19 cellular contexts compared by ENCODE assay signal in genomic region chr7:27519801-27520200, GRCh38.
"Had no signal": no experiment of that assay in that cellular context is flagged by ENCODE, and none has a peak within 500 bp of the region (broad histone marks: within the 10 kb centered on the region; RNA-seq: fewer than 3 reads in every experiment).

No MANE protein-coding gene starts in this region.

- H3K36me3 ChIP-seq: ovary had no signal

- H3K27me3 Mint-ChIP-seq: effector memory CD8-positive, alpha-beta T cell; naive thymus-derived CD4-positive, alpha-beta T cell had no signal

- H3K9me3 Mint-ChIP-seq: dendritic cell treated with granulocyte-macrophage colony-stimulating factor and Interleukin-4, amounts not matched to agents 40 ng/mL and 50 ng/mL, for 4 days; effector memory CD8-positive, alpha-beta T cell had no signal

- H3K27ac ChIP-seq: epithelial cell of prostate, esophagus muscularis mucosa, gastrocnemius medialis, ovary, stomach, thoracic aorta had no signal

- H3K9me3 ChIP-seq: esophagus muscularis mucosa, gastrocnemius medialis, ovary, stomach, thoracic aorta had no signal

- H3K4me1 ChIP-seq: gastrocnemius medialis, stomach had no signal

- H3K4me3 ChIP-seq: esophagus muscularis mucosa, gastrocnemius medialis, ovary, stomach, thoracic aorta had no signal

- H3K27me3 ChIP-seq: esophagus muscularis mucosa, gastrocnemius medialis, ovary, stomach had no signal

- H3K4me3 Mint-ChIP-seq: dendritic cell treated with granulocyte-macrophage colony-stimulating factor and Interleukin-4, amounts not matched to agents 40 ng/mL and 50 ng/mL, for 4 days; effector memory CD8-positive, alpha-beta T cell; naive thymus-derived CD4-positive, alpha-beta T cell; neural crest cell had no signal

- DNase-seq: effector memory CD8-positive, alpha-beta T cell; gastrocnemius medialis; left colon; mammary epithelial cell; naive thymus-derived CD4-positive, alpha-beta T cell; nucleus accumbens; ovary; right cardiac atrium; small intestine; stimulated activated CD4-positive, alpha-beta T cell treated with anti-CD3 and anti-CD28 coated beads, Interleukin-12 subunit alpha, Interleukin-12 subunit beta, amount 100 ng/mL, for 4 hours; stimulated activated naive CD4-positive, alpha-beta T cell; stomach; substantia nigra; trophoblast cell had no signal

- H3K27ac Mint-ChIP-seq: dendritic cell treated with granulocyte-macrophage colony-stimulating factor and Interleukin-4, amounts not matched to agents 40 ng/mL and 50 ng/mL, for 4 days; effector memory CD8-positive, alpha-beta T cell; naive thymus-derived CD4-positive, alpha-beta T cell had no signal
